Comparison of ENCODE assay signal across 8 cellular contexts in genomic region chr10:132352462-132353308, GRCh38. TPM values are rescaled to one million over a fixed set of nuclear protein-coding genes. Genes with fewer than 3 reads are reported as not detected.
A peak's percentile ranks its signal among the peaks of the same experiment; 100 is the strongest.
DNase-seq lines count a peak whose midpoint lies in the region; ATAC-seq and TF ChIP-seq lines count a peak whose summit lies in the region.
"Not testable (repeated sequence)": the region's sequence is repeated elsewhere in the genome, so short reads cannot be mapped to it uniquely, and the experiment has no call there.

No MANE protein-coding gene starts in this region.

- not testable (repeated sequence) for BruUV-seq in PC-9 (replicated peaks; lab: Mats Ljungman, UMichigan)

- not testable (repeated sequence) for H3K79me2 ChIP-seq in DOHH2 (ENCODE audit: control insufficient read depth, low read length); PC-9 (ENCODE audit: low read depth)

- DNase-seq in PC-9 (peak in 1 of 2 experiments; percentile 55), hippocampal formation (lab: John Stamatoyannopoulos, UW) (peak; percentile 36 to 52), prostate gland (ENCODE audit: low spot score) (peak; percentile 48), superior temporal gyrus (ENCODE audit: extremely low spot score) (peak; percentile 64)
- peak; percentile 37 to 66 for DNase-seq in activated CD8-positive, alpha-beta memory T cell treated with anti-CD3 and anti-CD28 coated beads for 1 hour (ENCODE audit: extremely low read depth in 1 of 2, low read depth in 1 of 2)
- DNase-seq in central memory CD4-positive, alpha-beta T cell = peak; percentile 52

- not testable (repeated sequence) for H4K20me1 ChIP-seq in DOHH2 (ENCODE audit: control insufficient read depth, insufficient read depth, low read depth, low read length); PC-9 (ENCODE audit: insufficient read depth)

- TF ChIP-seq CTCF in DOHH2 (IDR thresholded peaks at IDR 0.05; ENCODE audit: low read depth, low read length, poor library complexity, severe bottlenecking) (peak; percentile 72), PC-9 (conservative IDR thresholded peaks at IDR 0.05) (peak; percentile 64), prostate gland (IDR thresholded peaks at IDR 0.05) (peak; percentile 62 to 72 (median 68))

- not testable (repeated sequence) for H3K9me3 ChIP-seq in DOHH2 (ENCODE audit: control insufficient read depth, insufficient read depth, low read length); PC-9 (ENCODE audit: insufficient read depth, low read depth); prostate gland

- CTCF ChIA-PET in PC-9 (lab: Charles Lee) = interaction anchor here (1.0 kb wide), 1 partner anchor 128 kb away, joined by 3 read pairs; no protein-coding TSS in a partner anchor

- not testable (repeated sequence) for H2AFZ ChIP-seq in PC-9

- TF ChIP-seq POLR2A in prostate gland (IDR thresholded peaks at IDR 0.05) = not testable (repeated sequence)

- not testable (repeated sequence) for H3K4me3 ChIP-seq in DOHH2 (ENCODE audit: low read length); PC-9; prostate gland

- not testable (repeated sequence) for H3F3A ChIP-seq in DOHH2 (ENCODE audit: control insufficient read depth, insufficient read depth); PC-9 (ENCODE audit: insufficient read depth, low read depth)

- not testable (repeated sequence) for H3K4me1 ChIP-seq in DOHH2 (ENCODE audit: control insufficient read depth, low read length); PC-9 (replicated peaks; ENCODE audit: insufficient read depth); prostate gland (replicated peaks)

- 54% methylated on average over 28 of the region's 44 CpGs for WGBS in prostate gland

- H3K27me3 ChIP-seq in DOHH2 (ENCODE audit: control insufficient read depth, low read length); PC-9 (ENCODE audit: insufficient read depth, low read depth); prostate gland (replicated peaks; ENCODE audit: insufficient read depth): not testable (repeated sequence)

- intact Hi-C loops in PC-9 (cut with micrococcal nuclease; ENCODE audit: unreplicated experiment) = loop anchor here (1.0 kb wide), 1 partner anchor 129 kb away; no protein-coding TSS in a partner anchor
- intact Hi-C loops in prostate gland (cut with DNase I) = not testable (repeated sequence)

- not testable (repeated sequence) for H3K9me2 ChIP-seq in DOHH2 (replicated peaks; ENCODE audit: control insufficient read depth, low read length); PC-9 (ENCODE audit: insufficient read depth)

- ATAC-seq in HG03457 (IDR thresholded peaks at IDR 0.05; ENCODE audit: unreplicated experiment) = peak; percentile 61

- POLR2A ChIA-PET in PC-9 (lab: Charles Lee; ENCODE audit: unreplicated experiment) = not testable (repeated sequence)

- H3K27ac ChIP-seq in DOHH2 (ENCODE audit: low read depth, low read length); PC-9; prostate gland: not testable (repeated sequence)

- H3K4me2 ChIP-seq in DOHH2 (ENCODE audit: low read length); PC-9: not testable (repeated sequence)

- not testable (repeated sequence) for H3K36me3 ChIP-seq in DOHH2 (ENCODE audit: control insufficient read depth, low read length); PC-9 (ENCODE audit: low read depth); prostate gland

RNA-seq across cellular contexts. Expression of gene LRRC27, which starts 20.7 kb away (rescaled TPM):
- total RNA-seq in PC-9 (2021) (10.0 and 17.5 TPM in 2 replicates), prostate gland (10 to 100 TPM; 11.4 to 22.9 TPM)

RNA-seq across cellular contexts. Expression of gene PWWP2B, which starts 44.3 kb away (rescaled TPM):
- 16.9 and 20.6 TPM in 2 replicates for total RNA-seq in PC-9 (2021)
- total RNA-seq in prostate gland = 10 to 100 TPM; 27.5 to 36.6 TPM

RNA-seq across cellular contexts. Expression of gene STK32C, which starts 44.9 kb away (rescaled TPM):
- total RNA-seq in PC-9 (2021) (13.9 and 21.8 TPM in 2 replicates), prostate gland (10 to 100 TPM in 1 of 2 donors, 1 to 10 TPM in 1; 7.2 to 21.5 TPM)
